Comparison of ENCODE assay signal across 8 cellular contexts in the genomic region with DNA sequence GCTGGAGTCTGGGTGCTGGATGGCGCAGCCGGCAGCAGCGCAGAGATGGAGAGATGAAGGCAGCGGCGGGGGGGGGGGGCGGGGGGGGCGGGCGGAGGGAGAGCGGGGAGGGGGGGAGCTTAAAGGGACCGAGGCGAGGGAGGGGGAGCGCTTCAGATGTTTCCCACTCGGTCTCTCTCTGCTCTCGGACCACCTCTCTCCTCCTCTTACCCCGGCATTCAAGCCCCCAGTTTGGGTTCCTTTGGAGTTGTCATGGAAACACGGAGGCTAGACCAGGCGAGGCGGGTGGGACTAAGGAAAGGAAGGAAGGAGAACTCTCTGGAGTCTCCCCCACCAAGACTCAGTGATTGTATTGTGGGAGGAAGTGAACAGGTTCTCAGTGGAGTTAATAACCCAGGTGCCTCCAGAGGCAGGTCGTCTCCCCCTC. TPM values are rescaled to one million over a fixed set of nuclear protein-coding genes. Genes with fewer than 3 reads are reported as not detected.
DNase-seq lines count a peak whose midpoint lies in the region; ATAC-seq and TF ChIP-seq lines count a peak whose summit lies in the region.

A gene (minus strand): TSS at position 55 of the 427 bp plus-strand sequence. CDS start 112 bp downstream, outside the sequence.

- H3K4me3 Mint-ChIP-seq in IgD-negative memory B cell (peak within 1 kb of the TSS in 3 of 4 donors; percentile 19 to 82 (median 70)), nephron (peak within 1 kb of the TSS; percentile 98)
- peak within 1 kb of the TSS; percentile 23 to 89 for H3K4me3 Mint-ChIP-seq in effector memory CD8-positive, alpha-beta T cell

- TF ChIP-seq CTCF in nephron (IDR thresholded peaks at IDR 0.05; ENCODE audit: unreplicated experiment in 3 of 3): no peak

- H3K4me1 Mint-ChIP-seq in IgD-negative memory B cell: peaks cover 17 to 27% (median 19%) of the 10 kb centered on the region in 3 donors
- H3K4me1 Mint-ChIP-seq in effector memory CD8-positive, alpha-beta T cell (ENCODE audit: low read depth in 2 of 2): peaks cover 46 to 55% of the 10 kb centered on the region in 2 donors
- H3K4me1 Mint-ChIP-seq in nephron: peaks cover 52% of the 10 kb centered on the region

- H3K27me3 Mint-ChIP-seq in IgD-negative memory B cell (peaks cover 52% of the 10 kb centered on the region), nephron (ENCODE audit: low read depth) (peaks cover 14% of the 10 kb centered on the region)
- peaks cover 31 to 54% of the 10 kb centered on the region in 2 donors for H3K27me3 Mint-ChIP-seq in effector memory CD8-positive, alpha-beta T cell

- ATAC-seq in effector memory CD8-positive, alpha-beta T cell (replicated peaks): no peak
- no peak for ATAC-seq in HG02642 (IDR thresholded peaks at IDR 0.05; ENCODE audit: poor library complexity, unreplicated experiment)

- no peaks in the 10 kb centered on the region for H3K36me3 Mint-ChIP-seq in IgD-negative memory B cell
- H3K36me3 Mint-ChIP-seq in effector memory CD8-positive, alpha-beta T cell (ENCODE audit: insufficient read depth): peaks cover 19% of the 10 kb centered on the region
- peaks cover 12% of the 10 kb centered on the region for H3K36me3 Mint-ChIP-seq in nephron (ENCODE audit: low read depth)

- DNase-seq in AG08396 (ENCODE audit: low spot score) (peak; percentile 48), dermis blood vessel endothelial cell (no peak), OCI-M1 (lab: John Stamatoyannopoulos, UW) (no peak), MV-4-11 (lab: John Stamatoyannopoulos, UW) (no peak)
- no peak for DNase-seq in effector memory CD8-positive, alpha-beta T cell

- H3K9me3 Mint-ChIP-seq in IgD-negative memory B cell: peaks cover 0 to 4% (median 0%) of the 10 kb centered on the region in 3 donors
- no peaks in the 10 kb centered on the region for H3K9me3 Mint-ChIP-seq in effector memory CD8-positive, alpha-beta T cell
- H3K9me3 Mint-ChIP-seq in nephron: no peaks in the 10 kb centered on the region

- H3K27ac Mint-ChIP-seq in IgD-negative memory B cell (peak within 1 kb of the TSS in 1 of 3 donors; percentile 21), nephron (peak within 1 kb of the TSS; percentile 93 to 98 (median 98))
- peak within 1 kb of the TSS; percentile 2 to 92 for H3K27ac Mint-ChIP-seq in effector memory CD8-positive, alpha-beta T cell

RNA-seq across cellular contexts. Expression of the gene that starts here (rescaled TPM):
- polyA plus RNA-seq in IgD-negative memory B cell: not detected
- 0.05 TPM in 1 of 2 replicates, not detected in the other for total RNA-seq in dermis blood vessel endothelial cell
